In genomic region chr2:112301973-112302372, GRCh38 we compare ENCODE assay signal across 12 cellular contexts.
"Had no signal": no experiment of that assay in that cellular context is flagged by ENCODE, and none has a peak within 500 bp of the region (broad histone marks: within the 10 kb centered on the region; RNA-seq: fewer than 3 reads in every experiment).

No MANE protein-coding gene starts in this region.

- H3K4me3 ChIP-seq: esophagus squamous epithelium, sigmoid colon, skin epidermis, thyroid gland had no signal

- H3K27me3 ChIP-seq: esophagus squamous epithelium, foreskin keratinocyte, sigmoid colon, thyroid gland had no signal

- H3K4me1 Mint-ChIP-seq: nephron progenitor cell had no signal

- H3K4me1 ChIP-seq: esophagus squamous epithelium had no signal

- H3K9me3 ChIP-seq: esophagus squamous epithelium, sigmoid colon, thyroid gland had no signal

- H3K27ac Mint-ChIP-seq: effector memory CD8-positive, alpha-beta T cell; naive thymus-derived CD4-positive, alpha-beta T cell; nephron progenitor cell had no signal

- H3K27me3 Mint-ChIP-seq: effector memory CD8-positive, alpha-beta T cell; naive thymus-derived CD4-positive, alpha-beta T cell had no signal

- H3K27ac ChIP-seq: esophagus squamous epithelium, foreskin keratinocyte, sigmoid colon, skin epidermis, thyroid gland had no signal

- H3K4me3 Mint-ChIP-seq: effector memory CD8-positive, alpha-beta T cell; naive thymus-derived CD4-positive, alpha-beta T cell; nephron progenitor cell had no signal

- H3K9me3 Mint-ChIP-seq: effector memory CD8-positive, alpha-beta T cell had no signal

- H3K36me3 ChIP-seq: thyroid gland had no signal

- DNase-seq: central memory CD4-positive, alpha-beta T cell; effector memory CD8-positive, alpha-beta T cell; esophagus squamous epithelium; mesendoderm; naive thymus-derived CD4-positive, alpha-beta T cell; nephron progenitor cell; posterior cingulate gyrus; sigmoid colon; stimulated activated naive CD4-positive, alpha-beta T cell treated with Interleukin-2 at 50 U/mL for 16 hours; thyroid gland had no signal

- ATAC-seq: effector memory CD8-positive, alpha-beta T cell; foreskin keratinocyte; naive thymus-derived CD4-positive, alpha-beta T cell had no signal
